8 cellular contexts compared by ENCODE assay signal in genomic region chr7:12686234-12686893, GRCh38. TPM values are rescaled to one million over a fixed set of nuclear protein-coding genes. Genes with fewer than 3 reads are reported as not detected.
A peak's percentile ranks its signal among the peaks of the same experiment; 100 is the strongest.
DNase-seq lines count a peak whose midpoint lies in the region; ATAC-seq and TF ChIP-seq lines count a peak whose summit lies in the region.

No MANE protein-coding gene starts in this region.

- peaks cover 3% of the 10 kb centered on the region for H3K27me3 Mint-ChIP-seq in activated T-helper 1 cell treated with anti-CD3 and anti-CD28 coated beads, Interleukin-12 subunit alpha, Interleukin-12 subunit beta, Interleukin-2, Interleukin-4 antibody, amounts not matched to agents 30 ng/mL and 10 ng/mL and 1 ng/mL, durations not matched to agents 14 hours and 24 hours and 36 hours (ENCODE audit: insufficient read depth)
- no peaks in the 10 kb centered on the region for H3K27me3 Mint-ChIP-seq in naive thymus-derived CD8-positive, alpha-beta T cell

- ATAC-seq in GM21723 (IDR thresholded peaks at IDR 0.05; ENCODE audit: unreplicated experiment) = peak; percentile 87
- ATAC-seq in naive thymus-derived CD8-positive, alpha-beta T cell = peak; percentile 84 to 85

- TF ChIP-seq CTCF in Peyer's patch (IDR thresholded peaks at IDR 0.05) = peak; percentile 92 to 99 (median 96)
- no peak for TF ChIP-seq CTCF in fibroblast of mammary gland (conservative IDR thresholded peaks at IDR 0.05; ENCODE audit: control insufficient read depth, insufficient read depth, low read depth, low read length)

- H3K9me3 ChIP-seq in Peyer's patch = no peaks in the 10 kb centered on the region

- intact Hi-C loops in activated T-helper 1 cell treated with anti-CD3 and anti-CD28 coated beads, Interleukin-12 subunit alpha, Interleukin-12 subunit beta, Interleukin-2, Interleukin-4 antibody, amounts not matched to agents 30 ng/mL and 10 ng/mL and 1 ng/mL, durations not matched to agents 14 hours and 24 hours and 36 hours (cut with micrococcal nuclease) = loop anchor here (1.0 to 10.0 kb wide), 9 partner anchors 36 to 576 kb away; partner anchors contain the start of gene TMEM106B

- no peaks in the 10 kb centered on the region for H3K4me1 ChIP-seq in Peyer's patch

- H3K4me3 ChIP-seq in Jurkat, Clone E6-1 (ENCODE audit: low read length) = peak overlapping the region; percentile 66
- H3K4me3 ChIP-seq in Peyer's patch (peak overlapping the region; percentile 78 to 92 (median 86)), fibroblast of mammary gland (ENCODE audit: control insufficient read depth, low read depth, low read length) (peak overlapping the region; percentile 92)

- peak in 1 of 2 donors; percentile 21 for TF ChIP-seq POLR2A in Peyer's patch (IDR thresholded peaks at IDR 0.05)

- DNase-seq in DMS53 (lab: John Stamatoyannopoulos, UW) (peak; percentile 100), Peyer's patch (peak; percentile 89 to 99 (median 98)), fibroblast of mammary gland (ENCODE audit: low read depth) (peak; percentile 97)
- peak; percentile 84 for DNase-seq in Jurkat, Clone E6-1 (ENCODE audit: low read depth, low spot score)
- DNase-seq in activated T-helper 1 cell treated with anti-CD3 and anti-CD28 coated beads, Interleukin-12 subunit alpha, Interleukin-12 subunit beta, Interleukin-2, Interleukin-4 antibody, amounts not matched to agents 30 ng/mL and 10 ng/mL and 1 ng/mL, durations not matched to agents 14 hours and 24 hours and 36 hours (ENCODE audit: low spot score) = peak; percentile 93
- DNase-seq in naive thymus-derived CD8-positive, alpha-beta T cell = peak; percentile 92 to 99 (median 97)
- DNase-seq in stimulated activated naive CD4-positive, alpha-beta T cell (lab: John Stamatoyannopoulos, UW) = peak; percentile 94 to 96 (median 95)

- H3K27ac Mint-ChIP-seq in activated T-helper 1 cell treated with anti-CD3 and anti-CD28 coated beads, Interleukin-12 subunit alpha, Interleukin-12 subunit beta, Interleukin-2, Interleukin-4 antibody, amounts not matched to agents 30 ng/mL and 10 ng/mL and 1 ng/mL, durations not matched to agents 14 hours and 24 hours and 36 hours = peak overlapping the region; percentile 87
- H3K27ac Mint-ChIP-seq in naive thymus-derived CD8-positive, alpha-beta T cell = peak overlapping the region; percentile 87 to 99 (median 98)

- POLR2A ChIA-PET in naive thymus-derived CD8-positive, alpha-beta T cell (lab: Charles Lee) = interaction anchor here (0.6 to 1.4 kb wide), 5 partner anchors 10 to 471 kb away, joined by 3 to 5 read pairs (median 3); no protein-coding TSS in a partner anchor

- H3K36me3 ChIP-seq in Peyer's patch = no peaks in the 10 kb centered on the region

- H3K9me3 Mint-ChIP-seq in activated T-helper 1 cell treated with anti-CD3 and anti-CD28 coated beads, Interleukin-12 subunit alpha, Interleukin-12 subunit beta, Interleukin-2, Interleukin-4 antibody, amounts not matched to agents 30 ng/mL and 10 ng/mL and 1 ng/mL, durations not matched to agents 14 hours and 24 hours and 36 hours = no peaks in the 10 kb centered on the region
- H3K9me3 Mint-ChIP-seq in naive thymus-derived CD8-positive, alpha-beta T cell = no peaks in the 10 kb centered on the region

- H3K36me3 Mint-ChIP-seq in activated T-helper 1 cell treated with anti-CD3 and anti-CD28 coated beads, Interleukin-12 subunit alpha, Interleukin-12 subunit beta, Interleukin-2, Interleukin-4 antibody, amounts not matched to agents 30 ng/mL and 10 ng/mL and 1 ng/mL, durations not matched to agents 14 hours and 24 hours and 36 hours (ENCODE audit: low read depth) = no peaks in the 10 kb centered on the region
- H3K36me3 Mint-ChIP-seq in naive thymus-derived CD8-positive, alpha-beta T cell = no peaks in the 10 kb centered on the region

- H3K27me3 ChIP-seq in Peyer's patch = no peaks in the 10 kb centered on the region

- H3K4me3 Mint-ChIP-seq in activated T-helper 1 cell treated with anti-CD3 and anti-CD28 coated beads, Interleukin-12 subunit alpha, Interleukin-12 subunit beta, Interleukin-2, Interleukin-4 antibody, amounts not matched to agents 30 ng/mL and 10 ng/mL and 1 ng/mL, durations not matched to agents 14 hours and 24 hours and 36 hours = peak overlapping the region; percentile 95
- H3K4me3 Mint-ChIP-seq in naive thymus-derived CD8-positive, alpha-beta T cell = peak overlapping the region; percentile 95 to 100 (median 98)

- H3K4me1 Mint-ChIP-seq in activated T-helper 1 cell treated with anti-CD3 and anti-CD28 coated beads, Interleukin-12 subunit alpha, Interleukin-12 subunit beta, Interleukin-2, Interleukin-4 antibody, amounts not matched to agents 30 ng/mL and 10 ng/mL and 1 ng/mL, durations not matched to agents 14 hours and 24 hours and 36 hours (ENCODE audit: low read depth) = peaks cover 32% of the 10 kb centered on the region
- peaks cover 19 to 52% (median 34%) of the 10 kb centered on the region in 4 donors for H3K4me1 Mint-ChIP-seq in naive thymus-derived CD8-positive, alpha-beta T cell

- peak overlapping the region; percentile 88 to 95 (median 91) for H3K27ac ChIP-seq in Peyer's patch

RNA-seq across cellular contexts. Expression of gene ARL4A, which starts 1.1 kb away (rescaled TPM):
- polyA plus RNA-seq in Jurkat, Clone E6-1 (2012; ENCODE audit: insufficient read depth, insufficient read length) = 20.8 TPM
- 100 to 1,000 TPM in 2 of 4 donors, 10 to 100 TPM in 2; 35.5 to 112 (median 85.6) TPM for total RNA-seq in Peyer's patch
- 9.5 and 10.2 TPM in 2 replicates for total RNA-seq in activated T-helper 1 cell treated with anti-CD3 and anti-CD28 coated beads, Interleukin-12 subunit alpha, Interleukin-12 subunit beta, Interleukin-2, Interleukin-4 antibody, amounts not matched to agents 30 ng/mL and 10 ng/mL and 1 ng/mL, durations not matched to agents 14 hours and 24 hours and 36 hours
- total RNA-seq in naive thymus-derived CD8-positive, alpha-beta T cell = 1 to 10 TPM; 7.0 to 7.1 TPM
- 10 to 100 TPM; 16.9 to 23.7 (median 20.6) TPM for polyA plus RNA-seq in naive thymus-derived CD8-positive, alpha-beta T cell

Comparison
In these comparisons a context has a peak if more than half of its experiments do, and no peak if none do; other contexts are left out.
1. Peak in every context shown above with its lines: DNase-seq, ATAC-seq, H3K4me3 ChIP-seq and H3K27ac ChIP-seq.